In genomic region chr7:99615989-99616358, GRCh38 we compare ENCODE assay signal across 8 cellular contexts. TPM values are rescaled to one million over a fixed set of nuclear protein-coding genes. Genes with fewer than 3 reads are reported as not detected.
DNase-seq lines count a peak whose midpoint lies in the region; ATAC-seq and TF ChIP-seq lines count a peak whose summit lies in the region.

No MANE protein-coding gene starts in this region.

- CTCF ChIA-PET in HEK293 (lab: Yijun Ruan, JAX): interaction anchor here (0.6 to 2.1 kb wide), 8 partner anchors 9 to 375 kb away, joined by 3 to 9 read pairs (median 3); partner anchors contain the start of gene FAM200A
- CTCF ChIA-PET in WTC11 (lab: Charles Lee): interaction anchor here (0.7 to 2.5 kb wide), 15 partner anchors 13 to 304 kb away, joined by 3 to 33 read pairs (median 5); partner anchors contain the start of genes BUD31, PDAP1, TMEM225B and TRIM4

- peaks cover 14% of the 10 kb centered on the region for H3K27me3 Mint-ChIP-seq in WTC11 (ENCODE audit: low read depth)

- H3K4me3 ChIP-seq in HEK293 (ENCODE audit: low read depth, low read length) (no peak overlapping the region), iPS-11a (ENCODE audit: low read depth, low read length) (peak overlapping the region; percentile 84)

- H3K27ac Mint-ChIP-seq in WTC11: no peak overlapping the region
- peak overlapping the region; percentile 96 for H3K27ac Mint-ChIP-seq in stimulated activated effector memory CD8-positive, alpha-beta T cell treated with anti-CD3 and anti-CD28 coated beads, Interleukin-12 subunit alpha, Interleukin-12 subunit beta, amount 100 ng/mL, for 72 hours

- TF ChIP-seq CTCF in HEK293 (tag by site-specific recombination; IDR thresholded peaks at IDR 0.05) (no peak), WTC11 (IDR thresholded peaks at IDR 0.05) (no peak)

- H3K4me3 Mint-ChIP-seq in WTC11: peak overlapping the region; percentile 95
- peak overlapping the region; percentile 94 for H3K4me3 Mint-ChIP-seq in stimulated activated effector memory CD8-positive, alpha-beta T cell treated with anti-CD3 and anti-CD28 coated beads, Interleukin-12 subunit alpha, Interleukin-12 subunit beta, amount 100 ng/mL, for 72 hours

- H3K9me3 ChIP-seq in HEK293 (ENCODE audit: control insufficient read depth, insufficient read depth, low read depth, low read length): no peaks in the 10 kb centered on the region

- peaks cover 11% of the 10 kb centered on the region for H3K4me1 Mint-ChIP-seq in WTC11
- peaks cover 51% of the 10 kb centered on the region for H3K4me1 Mint-ChIP-seq in stimulated activated effector memory CD8-positive, alpha-beta T cell treated with anti-CD3 and anti-CD28 coated beads, Interleukin-12 subunit alpha, Interleukin-12 subunit beta, amount 100 ng/mL, for 72 hours

- H3K36me3 ChIP-seq in HEK293 (ENCODE audit: control insufficient read depth in 2 of 2, insufficient read depth in 1 of 2, low read length in 2 of 2): peaks cover 15 to 30% of the 10 kb centered on the region in 2 experiments

- no peaks in the 10 kb centered on the region for H3K4me1 ChIP-seq in HEK293 (ENCODE audit: control insufficient read depth, insufficient read depth, low read length)

- no peaks in the 10 kb centered on the region; the same call in 1 of the 2 replicates for H3K9me3 Mint-ChIP-seq in WTC11
- no peaks in the 10 kb centered on the region for H3K9me3 Mint-ChIP-seq in stimulated activated effector memory CD8-positive, alpha-beta T cell treated with anti-CD3 and anti-CD28 coated beads, Interleukin-12 subunit alpha, Interleukin-12 subunit beta, amount 100 ng/mL, for 72 hours

- ATAC-seq in WTC11 (no peak; the same call in 1 of the 2 replicates), HG03520 (IDR thresholded peaks at IDR 0.05; ENCODE audit: unreplicated experiment) (no peak)
- ATAC-seq in stimulated activated effector memory CD8-positive, alpha-beta T cell treated with anti-CD3 and anti-CD28 coated beads, Interleukin-12 subunit alpha, Interleukin-12 subunit beta, amount 100 ng/mL, for 72 hours: no peak

- DNase-seq in WTC11 (ENCODE audit: low spot score) (no peak), RKO (ENCODE audit: low spot score) (no peak), SHP77 (lab: John Stamatoyannopoulos, UW) (no peak), pons (ENCODE audit: low spot score) (no peak)
- peak in 1 of 2 donors; percentile 55 for DNase-seq in stimulated activated effector memory CD8-positive, alpha-beta T cell treated with anti-CD3 and anti-CD28 coated beads, Interleukin-12 subunit alpha, Interleukin-12 subunit beta, amount 100 ng/mL, for 72 hours (ENCODE audit: low spot score in 2 of 2)

- no peak overlapping the region for H3K27ac ChIP-seq in HEK293 (ENCODE audit: extremely low read depth, low read depth, low read length)

- POLR2A ChIA-PET in HEK293 (lab: Yijun Ruan, JAX) (interaction anchor here (0.6 to 2.1 kb wide), 10 partner anchors 9 to 955 kb away, joined by 3 to 17 read pairs (median 6); partner anchors contain the start of genes FAM200A, ZKSCAN5, ZNF394 and ZNF655), WTC11 (lab: Charles Lee) (interaction anchor here (0.6 to 1.7 kb wide), 3 partner anchors 13 to 111 kb away, joined by 3 to 5 read pairs (median 4); partner anchors contain the start of genes ZKSCAN5 and ZNF655)

- peaks cover 25% of the 10 kb centered on the region for H3K36me3 Mint-ChIP-seq in WTC11
- peaks cover 41% of the 10 kb centered on the region for H3K36me3 Mint-ChIP-seq in stimulated activated effector memory CD8-positive, alpha-beta T cell treated with anti-CD3 and anti-CD28 coated beads, Interleukin-12 subunit alpha, Interleukin-12 subunit beta, amount 100 ng/mL, for 72 hours

TF ChIP-seq in HEK293, 187 proteins besides CTCF, POLR2A, EP300 and RAD21:
- TF ChIP-seq ZNF580 (tag by site-specific recombination; IDR thresholded peaks at IDR 0.05) (no peak), ZNF184 (tag by site-specific recombination; IDR thresholded peaks at IDR 0.05) (peak; percentile 93)
TF ChIP-seq in HEK293: peak in this region for 1.

TF ChIP-seq in WTC11, 78 proteins besides CTCF, POLR2A, EP300 and RAD21:
- no peak for TF ChIP-seq ETV6 (CRISPR knock-in tag; IDR thresholded peaks at IDR 0.05)

RNA-seq across cellular contexts. Expression of gene ZSCAN25, which starts 0.8 kb away (rescaled TPM):
- total RNA-seq in WTC11 (2021): 16.3 to 20.1 TPM (median 19.9 TPM) in 3 replicates

RNA-seq across cellular contexts. Expression of gene TMEM225B, which starts 17.9 kb away (rescaled TPM):
- total RNA-seq in WTC11 (2021): 0.78 to 0.81 TPM (median 0.78 TPM) in 3 replicates

RNA-seq across cellular contexts. Expression of gene ZNF655, which starts 57.5 kb away (rescaled TPM):
- total RNA-seq in WTC11 (2021): 37.1 to 40.4 TPM (median 38.2 TPM) in 3 replicates
